ENCODE assay signal across 23 cellular contexts in the genomic region with DNA sequence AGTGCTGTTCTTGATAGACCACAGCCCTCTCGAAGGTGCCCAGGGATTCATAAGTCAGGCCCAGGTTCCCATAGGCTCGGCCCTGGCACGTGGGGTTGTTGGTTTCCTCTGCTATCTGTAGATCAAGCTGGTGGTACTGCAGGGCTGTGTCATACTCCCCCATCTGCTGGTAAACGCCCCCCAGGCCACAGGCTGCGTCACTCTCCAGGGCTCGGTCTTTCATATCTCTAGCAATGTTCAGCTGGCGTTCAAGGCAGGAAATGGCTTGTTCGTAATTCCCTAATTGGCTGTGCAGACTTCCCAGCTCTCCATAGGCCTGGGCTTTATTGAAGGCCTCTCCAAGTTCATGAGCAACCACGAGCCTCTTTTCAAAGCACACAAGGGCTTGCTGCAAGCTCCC.
DNase-seq lines count a peak whose midpoint lies in the region; ATAC-seq, FAIRE-seq and TF ChIP-seq lines count a peak whose summit lies in the region.
"Had no signal": no experiment of that assay in that cellular context is flagged by ENCODE, and none has a peak within 500 bp of the region (broad histone marks: within the 10 kb centered on the region; RNA-seq: fewer than 3 reads in every experiment).

No MANE protein-coding gene starts in this region.

- no peaks in the 10 kb centered on the region for H3K27me3 ChIP-seq in upper lobe of right lung
- H3K27me3 ChIP-seq: ascending aorta had no signal

- peaks cover 21% of the 10 kb centered on the region for H3K36me3 ChIP-seq in upper lobe of right lung

- H3K4me1 ChIP-seq in upper lobe of right lung: peaks cover 21% of the 10 kb centered on the region
- H3K4me1 ChIP-seq: ascending aorta had no signal

- no peak overlapping the region for H3K27ac ChIP-seq in upper lobe of right lung
- H3K27ac ChIP-seq: ascending aorta, thoracic aorta had no signal

- no peak overlapping the region for H3K4me3 ChIP-seq in fibroblast of villous mesenchyme (ENCODE audit: low read depth, low read length)
- no peak overlapping the region for H3K4me3 ChIP-seq in upper lobe of right lung
- H3K4me3 ChIP-seq: ascending aorta, thoracic aorta had no signal

- TF ChIP-seq CTCF in fibroblast of villous mesenchyme (IDR thresholded peaks at IDR 0.05; ENCODE audit: insufficient read depth, low read depth, low read length): no peak
- TF ChIP-seq CTCF in nephron (IDR thresholded peaks at IDR 0.05; ENCODE audit: unreplicated experiment in 3 of 3): no peak
- TF ChIP-seq CTCF in upper lobe of right lung (IDR thresholded peaks at IDR 0.05): no peak

- FAIRE-seq in HTR-8/SVneo (lab: Jason Lieb, UNC): no peak

- no peaks in the 10 kb centered on the region for H3K9me3 ChIP-seq in upper lobe of right lung
- H3K9me3 ChIP-seq: ascending aorta, thoracic aorta had no signal

- H3K4me1 Mint-ChIP-seq in nephron: peaks cover 25% of the 10 kb centered on the region
- H3K4me1 Mint-ChIP-seq: activated CD8-positive, alpha-beta memory T cell treated with anti-CD3 and anti-CD28 coated beads, Interleukin-2, amount 10 ng/mL, durations not matched to agents 7 days and 5 days; CD4-positive, alpha-beta memory T cell; IgD-negative memory B cell had no signal

- intact Hi-C loops in upper lobe of right lung (cut with DNase I): no loop called here

- peaks cover 20% of the 10 kb centered on the region for H3K27me3 Mint-ChIP-seq in nephron (ENCODE audit: low read depth)
- H3K27me3 Mint-ChIP-seq: CD4-positive, alpha-beta memory T cell; effector memory CD8-positive, alpha-beta T cell; IgD-negative memory B cell had no signal

- H3K36me3 Mint-ChIP-seq in nephron (ENCODE audit: low read depth): peaks cover 27% of the 10 kb centered on the region
- H3K36me3 Mint-ChIP-seq: activated CD8-positive, alpha-beta memory T cell treated with anti-CD3 and anti-CD28 coated beads, Interleukin-2, amount 10 ng/mL, durations not matched to agents 7 days and 5 days; activated naive CD4-positive, alpha-beta T cell treated with anti-CD3 and anti-CD28 coated beads, Interleukin-2, amount 50 U/mL, for 72 hours; CD4-positive, alpha-beta memory T cell; IgD-negative memory B cell had no signal

- DNase-seq in HT1080 (ENCODE audit: low read depth) (peak; percentile 58), fibroblast of villous mesenchyme (ENCODE audit: low read depth) (peak; percentile 19), HTR-8/SVneo (ENCODE audit: insufficient read length, low spot score) (no peak), DMS153 treated with DMSO at 0.1 percent for 48 hours (lab: John Stamatoyannopoulos, UW; ENCODE audit: unreplicated experiment) (no peak), left lobe of liver (ENCODE audit: low spot score) (no peak), upper lobe of right lung (no peak)
- DNase-seq: activated CD4-positive, alpha-beta T cell treated with anti-CD3 and anti-CD28 coated beads for 4 hours; activated CD8-positive, alpha-beta memory T cell treated with anti-CD3 and anti-CD28 coated beads, Interleukin-2, amount 10 ng/mL, durations not matched to agents 7 days and 5 days; CD4-positive, alpha-beta memory T cell; DMS 273 treated with DMSO at 0.1 percent for 48 hours; effector memory CD8-positive, alpha-beta T cell; GF-D8; H9; NCI-H1694 treated with DMSO at 0.1 percent for 48 hours; nucleus accumbens; stimulated activated CD4-positive, alpha-beta T cell treated with anti-CD3 and anti-CD28 coated beads, Interleukin-4, amount 100 ng/mL, for 1 hour; stimulated activated naive CD4-positive, alpha-beta T cell treated with Interleukin-2 at 50 U/mL for 16 hours had no signal

- no peak overlapping the region for H3K4me3 Mint-ChIP-seq in nephron
- H3K4me3 Mint-ChIP-seq: activated CD8-positive, alpha-beta memory T cell treated with anti-CD3 and anti-CD28 coated beads, Interleukin-2, amount 10 ng/mL, durations not matched to agents 7 days and 5 days; CD4-positive, alpha-beta memory T cell; effector memory CD8-positive, alpha-beta T cell; H9; IgD-negative memory B cell had no signal

- ATAC-seq in left lobe of liver: no peak
- ATAC-seq in upper lobe of right lung: no peak
- ATAC-seq: activated CD8-positive, alpha-beta memory T cell treated with anti-CD3 and anti-CD28 coated beads, Interleukin-2, amount 10 ng/mL, durations not matched to agents 7 days and 5 days; activated naive CD4-positive, alpha-beta T cell treated with anti-CD3 and anti-CD28 coated beads, Interleukin-2, amount 50 U/mL, for 72 hours; effector memory CD8-positive, alpha-beta T cell had no signal

- no peaks in the 10 kb centered on the region for H3K9me3 Mint-ChIP-seq in nephron
- H3K9me3 Mint-ChIP-seq: activated naive CD4-positive, alpha-beta T cell treated with anti-CD3 and anti-CD28 coated beads, Interleukin-2, amount 50 U/mL, for 72 hours; CD4-positive, alpha-beta memory T cell; effector memory CD8-positive, alpha-beta T cell; H9; IgD-negative memory B cell had no signal

- H3K27ac Mint-ChIP-seq in nephron: peak overlapping the region in 2 of 3 experiments; percentile 17 to 81
- H3K27ac Mint-ChIP-seq: activated CD8-positive, alpha-beta memory T cell treated with anti-CD3 and anti-CD28 coated beads, Interleukin-2, amount 10 ng/mL, durations not matched to agents 7 days and 5 days; CD4-positive, alpha-beta memory T cell; effector memory CD8-positive, alpha-beta T cell; H9; IgD-negative memory B cell had no signal

TF ChIP-seq in PFSK-1, 5 proteins besides CTCF, POLR2A, EP300 and RAD21:
- TF ChIP-seq FOXP2 (optimal IDR thresholded peaks at IDR 0.05; ENCODE audit: borderline replicate concordance, extremely low read depth, extremely low read length, insufficient read depth) (peak; percentile 71), POLR2AphosphoS5 (IDR thresholded peaks at IDR 0.05; ENCODE audit: low read depth, low read length) (no peak)
TF ChIP-seq in PFSK-1: peak in this region for 1.

Comparison
In these comparisons a context has a peak if more than half of its experiments do, and no peak if none do; other contexts are left out.
1. DNase-seq: peak in HT1080 (single experiment) and fibroblast of villous mesenchyme (single experiment); none in HTR-8/SVneo (single experiment), DMS153 treated with DMSO at 0.1 percent for 48 hours (single experiment), left lobe of liver (single experiment) and upper lobe of right lung (single experiment).